ENCODE assay signal across 14 cellular contexts in the genomic region with DNA sequence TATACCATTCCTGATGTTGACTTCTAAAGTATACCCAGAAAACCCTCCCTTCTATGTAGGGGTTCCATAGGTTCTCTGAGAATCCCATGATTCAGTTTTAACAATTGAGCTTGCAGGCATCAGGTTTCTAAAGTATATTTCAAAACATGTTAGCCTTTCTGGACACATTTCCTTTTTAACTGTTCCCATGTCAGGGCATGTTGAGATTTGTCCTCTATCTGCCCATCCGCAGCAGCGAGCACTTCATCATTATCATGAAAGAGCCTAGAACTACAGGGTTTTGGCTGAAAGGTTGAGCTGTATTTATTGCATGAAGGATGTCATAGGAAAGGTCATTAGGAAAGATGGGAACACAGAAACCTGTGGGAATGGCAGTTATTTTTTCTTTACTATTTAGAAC.
"Had no signal": no experiment of that assay in that cellular context is flagged by ENCODE, and none has a peak within 500 bp of the region (broad histone marks: within the 10 kb centered on the region; RNA-seq: fewer than 3 reads in every experiment).

No MANE protein-coding gene starts in this region.

- H3K4me1 ChIP-seq: SJSA1 had no signal

- H3K4me1 Mint-ChIP-seq: WTC11 had no signal

- ATAC-seq: gastrocnemius medialis, heart right ventricle, T-cell, WTC11 had no signal

- H3K27me3 Mint-ChIP-seq: activated CD4-positive, alpha-beta T cell treated with anti-CD3 and anti-CD28 coated beads, Interleukin-2, amount 10 ng/mL, durations not matched to agents 7 days and 5 days; activated naive CD4-positive, alpha-beta T cell treated with anti-CD3 and anti-CD28 coated beads, Interleukin-2, amount 50 U/mL, for 24 hours; T-cell had no signal

- DNase-seq: activated CD4-positive, alpha-beta T cell treated with anti-CD3 and anti-CD28 coated beads, Interleukin-2, amount 10 ng/mL, durations not matched to agents 7 days and 5 days; dorsolateral prefrontal cortex; gastrocnemius medialis; heart right ventricle; islet precursor cell; left ventricle myocardium inferior; retina; stimulated activated CD4-positive, alpha-beta T cell treated with anti-CD3 and anti-CD28 coated beads, Interleukin-15, amount 100 ng/mL, for 24 hours; stimulated activated CD4-positive, alpha-beta T cell treated with anti-CD3 and anti-CD28 coated beads, Interleukin-4, amount 100 ng/mL, for 24 hours; T-cell had no signal

- H3K36me3 Mint-ChIP-seq: WTC11 had no signal

- H3K27me3 ChIP-seq: dorsolateral prefrontal cortex, gastrocnemius medialis, heart right ventricle, SJSA1 had no signal

- H3K9me3 Mint-ChIP-seq: activated naive CD4-positive, alpha-beta T cell treated with anti-CD3 and anti-CD28 coated beads, Interleukin-2, amount 50 U/mL, for 24 hours; T-cell; WTC11 had no signal

- H3K4me3 Mint-ChIP-seq: activated CD4-positive, alpha-beta T cell treated with anti-CD3 and anti-CD28 coated beads, Interleukin-2, amount 10 ng/mL, durations not matched to agents 7 days and 5 days; activated naive CD4-positive, alpha-beta T cell treated with anti-CD3 and anti-CD28 coated beads, Interleukin-2, amount 50 U/mL, for 24 hours; T-cell; WTC11 had no signal

- H3K27ac ChIP-seq: parathyroid adenoma, SJSA1 had no signal

- H3K27ac Mint-ChIP-seq: activated naive CD4-positive, alpha-beta T cell treated with anti-CD3 and anti-CD28 coated beads, Interleukin-2, amount 50 U/mL, for 24 hours; WTC11 had no signal
